Comparison of ENCODE assay signal across 8 cellular contexts in the genomic region with DNA sequence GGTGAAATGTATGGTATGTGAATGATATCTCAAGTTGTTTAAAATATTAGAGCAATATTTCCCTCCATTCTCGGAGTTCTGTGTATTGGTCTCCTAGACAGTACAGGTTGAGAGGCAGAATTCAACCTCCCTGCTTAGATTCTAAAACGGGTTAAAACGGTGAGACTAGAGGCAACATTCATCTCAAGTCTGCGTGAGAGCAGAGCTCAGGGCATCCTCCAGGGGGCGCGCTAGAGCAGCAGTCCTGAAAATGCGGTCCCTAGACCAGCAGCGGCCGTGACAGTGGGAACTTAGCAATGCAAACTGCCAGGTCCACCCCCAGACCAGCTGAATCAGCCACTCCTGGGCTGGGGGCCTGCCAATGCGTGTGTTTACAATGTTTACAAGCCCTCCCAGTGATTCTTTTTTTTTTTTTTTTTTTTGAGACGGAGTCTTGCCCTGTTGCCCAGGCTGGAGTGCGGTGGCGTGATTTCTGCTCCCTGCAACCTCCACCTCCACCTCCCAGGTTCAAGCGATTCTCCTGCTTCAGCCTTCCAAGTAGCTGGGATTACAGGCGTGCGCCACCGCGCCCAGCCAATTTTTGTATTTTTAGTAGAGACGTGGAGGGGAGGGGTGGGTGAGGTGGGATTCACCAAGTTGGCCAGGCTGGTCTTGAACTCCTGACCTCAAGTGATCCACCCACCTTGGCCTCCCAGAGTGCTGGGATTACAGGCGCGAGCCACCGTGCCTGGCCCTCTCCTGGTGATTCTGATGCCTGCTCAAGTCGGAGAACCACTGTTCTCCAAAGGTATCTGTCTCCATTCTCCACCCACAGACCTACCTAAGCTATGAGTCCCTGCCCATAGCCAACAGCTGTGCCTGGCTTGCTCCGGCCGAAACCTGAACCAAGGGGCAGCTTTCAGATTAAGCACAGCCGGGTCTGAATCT. TPM values are rescaled to one million over a fixed set of nuclear protein-coding genes. Genes with fewer than 3 reads are reported as not detected.
DNase-seq lines count a peak whose midpoint lies in the region; ATAC-seq and TF ChIP-seq lines count a peak whose summit lies in the region.

No MANE protein-coding gene starts in this region.

- H3K27ac ChIP-seq in AG04450 (ENCODE audit: low read depth, low read length) (no peak overlapping the region), WERI-Rb-1 (no peak overlapping the region), body of pancreas (no peak overlapping the region)

- peaks cover 0 to 10% (median 0%) of the 10 kb centered on the region in 3 donors for H3K36me3 Mint-ChIP-seq in immature natural killer cell

- CTCF ChIA-PET in AG04450 (lab: Charles Lee), result interaction anchor here (0.6 to 4.1 kb wide), 41 partner anchors 8 to 943 kb away, joined by 3 to 72 read pairs (median 5); a partner anchor contains a TSS

- WGBS in body of pancreas, 2 donors, result 39 to 47% methylated on average over 22 to 26 of the region's 26 CpGs

- intact Hi-C loops in body of pancreas (cut with DNase I), result loop anchor here (5.0 kb wide), 1 partner anchor 65 kb away; no protein-coding TSS in a partner anchor

- no peaks in the 10 kb centered on the region for H3K9me3 ChIP-seq in AG04450 (ENCODE audit: control insufficient read depth, insufficient read depth, low read length)
- no peaks in the 10 kb centered on the region for H3K9me3 ChIP-seq in WERI-Rb-1 (ENCODE audit: severe bottlenecking)
- H3K9me3 ChIP-seq in body of pancreas, result no peaks in the 10 kb centered on the region

- no peak overlapping the region for H3K27ac Mint-ChIP-seq in immature natural killer cell

- H3K36me3 ChIP-seq in WERI-Rb-1 (no peaks in the 10 kb centered on the region), body of pancreas (replicated peaks in 1 of 2; ENCODE audit: insufficient read depth in 1 of 2, low read depth in 2 of 2) (no peaks in the 10 kb centered on the region)

- peaks cover 0 to 4% of the 10 kb centered on the region in 2 donors for H3K4me1 Mint-ChIP-seq in immature natural killer cell

- peaks cover 0 to 3% (median 2%) of the 10 kb centered on the region in 3 donors for H3K27me3 Mint-ChIP-seq in immature natural killer cell (ENCODE audit: low read depth in 3 of 3)

- TF ChIP-seq POLR2A in NB4 (IDR thresholded peaks at IDR 0.05; ENCODE audit: extremely low read depth, insufficient read length) (no peak), body of pancreas (IDR thresholded peaks at IDR 0.05) (no peak)

- no peaks in the 10 kb centered on the region for H3K9me3 Mint-ChIP-seq in immature natural killer cell

- POLR2A ChIA-PET in AG04450 (lab: Yijun Ruan, JAX), result interaction anchor here (0.5 to 1.0 kb wide), 4 partner anchors 12 to 53 kb away, joined by 3 to 7 read pairs (median 4); no protein-coding TSS in a partner anchor

- no peak overlapping the region for H3K4me3 Mint-ChIP-seq in immature natural killer cell

- TF ChIP-seq CTCF in AG04450 (IDR thresholded peaks at IDR 0.05; ENCODE audit: low read depth, low read length) (peak; percentile 89), NB4 (IDR thresholded peaks at IDR 0.05; ENCODE audit: low read depth, low read length) (peak; percentile 93), WERI-Rb-1 (IDR thresholded peaks at IDR 0.05; ENCODE audit: low read depth, low read length) (peak; percentile 81), body of pancreas (IDR thresholded peaks at IDR 0.05) (peak; percentile 80 to 93 (median 87))

- peak; percentile 29 for DNase-seq in AG04450 (ENCODE audit: low read depth, low spot score)
- DNase-seq in GM19238 (ENCODE audit: insufficient read length, low spot score), result peak; percentile 74
- peak; percentile 88 for DNase-seq in NB4 (ENCODE audit: low read depth)
- DNase-seq in WERI-Rb-1, result peak; percentile 58
- peak; percentile 74 to 84 (median 78) for DNase-seq in body of pancreas
- peak; percentile 67 to 73 (median 67) for DNase-seq in immature natural killer cell
- DNase-seq in stimulated activated CD4-positive, alpha-beta T cell treated with anti-CD3 and anti-CD28 coated beads, Interleukin-1b, Interleukin-23, amount 100 ng/mL, for 1 hour (ENCODE audit: low read depth in 2 of 2), result peak; percentile 62 to 79

- H3K27me3 ChIP-seq in AG04450 (ENCODE audit: control insufficient read depth, insufficient read depth, low read length) (no peaks in the 10 kb centered on the region), WERI-Rb-1 (ENCODE audit: insufficient read depth, low read depth, severe bottlenecking) (no peaks in the 10 kb centered on the region), body of pancreas (no peaks in the 10 kb centered on the region)

- peak; percentile 86 for ATAC-seq in body of pancreas
- no peak for ATAC-seq in HG02623 (IDR thresholded peaks at IDR 0.05; ENCODE audit: unreplicated experiment)

- peaks cover 5% of the 10 kb centered on the region for H3K4me1 ChIP-seq in body of pancreas

- H3K4me3 ChIP-seq in AG04450 (ENCODE audit: low read depth, low read length) (no peak overlapping the region), NB4 (ENCODE audit: low read depth, low read length) (no peak overlapping the region), WERI-Rb-1 (ENCODE audit: low read depth, low read length) (no peak overlapping the region), body of pancreas (no peak overlapping the region)

RNA-seq across cellular contexts. Expression of a gene that starts 24.2 kb away (rescaled TPM):
- polyA plus RNA-seq in AG04450 (2011; rRNA removed), result 32.6 and 38.3 TPM in 2 replicates
- polyA minus RNA-seq in AG04450 (2011; rRNA and poly(A)+ RNA removed), result 53.1 and 66.7 TPM in 2 replicates
- 10 to 100 TPM; 39.7 to 50.8 TPM for total RNA-seq in body of pancreas
- 10 to 100 TPM; 18.0 to 28.0 (median 20.7) TPM for polyA plus RNA-seq in immature natural killer cell

RNA-seq across cellular contexts. Expression of a gene that starts 27.3 kb away (rescaled TPM):
- polyA plus RNA-seq in AG04450 (2011; rRNA removed) (54.9 and 79.3 TPM in 2 replicates), immature natural killer cell (10 to 100 TPM; 33.8 to 60.6 (median 58.7) TPM)
- 160 and 212 TPM in 2 replicates for polyA minus RNA-seq in AG04450 (2011; rRNA and poly(A)+ RNA removed)
- total RNA-seq in body of pancreas, result 10 to 100 TPM; 24.6 to 32.3 TPM

RNA-seq across cellular contexts. Expression of a gene that starts 54.7 kb away (rescaled TPM):
- polyA plus RNA-seq in AG04450 (2011; rRNA removed) (153 and 197 TPM in 2 replicates), immature natural killer cell (100 to 1,000 TPM; 193 to 268 (median 235) TPM)
- polyA minus RNA-seq in AG04450 (2011; rRNA and poly(A)+ RNA removed), result 83.5 and 92.2 TPM in 2 replicates
- 10 to 100 TPM; 19.7 to 20.4 TPM for total RNA-seq in body of pancreas

Comparison
In these comparisons a context has a peak if more than half of its experiments do, and no peak if none do; other contexts are left out.
1. DNase-seq: peak in every context shown above with its lines; median percentile 88 in NB4; 78 in body of pancreas; 74 in GM19238; 70 in stimulated activated CD4-positive, alpha-beta T cell treated with anti-CD3 and anti-CD28 coated beads, Interleukin-1b, Interleukin-23, amount 100 ng/mL, for 1 hour; 67 in immature natural killer cell; 58 in WERI-Rb-1; 29 in AG04450.